In genomic region chr1:89942825-89943658, GRCh38 we compare ENCODE assay signal across 11 cellular contexts. TPM values are rescaled to one million over a fixed set of nuclear protein-coding genes. Genes with fewer than 3 reads are reported as not detected.
DNase-seq lines count a peak whose midpoint lies in the region; FAIRE-seq and TF ChIP-seq lines count a peak whose summit lies in the region.
"Had no signal": no experiment of that assay in that cellular context is flagged by ENCODE, and none has a peak within 500 bp of the region (broad histone marks: within the 10 kb centered on the region; RNA-seq: fewer than 3 reads in every experiment).

No MANE protein-coding gene starts in this region.

- DNase-seq in SIG-M5 treated with dmso at 0.1 percent for 504 hours (lab: John Stamatoyannopoulos, UW; ENCODE audit: unreplicated experiment) (peak; percentile 60), SIG-M5 (lab: John Stamatoyannopoulos, UW) (no peak), superior temporal gyrus (ENCODE audit: extremely low spot score) (peak; percentile 49), GM12891 (ENCODE audit: insufficient read length, low spot score) (no peak), DMS79 (lab: John Stamatoyannopoulos, UW) (no peak), GM19239 (ENCODE audit: insufficient read length, low spot score) (no peak)
- DNase-seq: 8988T, NCI-H446 had no signal

- H3K27me3 ChIP-seq in layer of hippocampus (ENCODE audit: control insufficient read depth, insufficient read depth, low read length): no peaks in the 10 kb centered on the region

- TF ChIP-seq POLR2A in GM12891 (IDR thresholded peaks at IDR 0.05; ENCODE audit: low read depth, low read length): no peak

- H3K27ac ChIP-seq in angular gyrus (ENCODE audit: low read depth, low read length): peak overlapping the region; percentile 22
- H3K27ac ChIP-seq in layer of hippocampus (ENCODE audit: low read depth, low read length): peak overlapping the region; percentile 16
- H3K27ac ChIP-seq: coronary artery had no signal

- FAIRE-seq in GM12891 (lab: Jason Lieb, UNC) (no peak), GM19239 (lab: Jason Lieb, UNC) (no peak)

TF ChIP-seq in GM12891, 5 proteins besides CTCF, POLR2A, EP300 and RAD21:
- TF ChIP-seq POU2F2 (IDR thresholded peaks at IDR 0.05; ENCODE audit: low read depth, low read length): no peak
- TF ChIP-seq PAX5 (IDR thresholded peaks at IDR 0.05; ENCODE audit: insufficient read depth, low read length, severe bottlenecking): no peak
- TF ChIP-seq POLR2AphosphoS5 (IDR thresholded peaks at IDR 0.05; ENCODE audit: low read depth, low read length): no peak
- TF ChIP-seq TAF1 (IDR thresholded peaks at IDR 0.05; ENCODE audit: low read depth, low read length): no peak
- no peak for TF ChIP-seq SPI1 (IDR thresholded peaks at IDR 0.05; ENCODE audit: low read depth, low read length)
TF ChIP-seq in GM12891: peak in this region for 0.

RNA-seq across cellular contexts. Expression of gene ZNF326, which starts 51.9 kb away (rescaled TPM):
- 9.6 TPM for polyA plus RNA-seq in GM12891 (2012; ENCODE audit: low read depth, missing spikeins)

Comparison
In these comparisons a context has a peak if more than half of its experiments do, and no peak if none do; other contexts are left out.
1. DNase-seq: peak in SIG-M5 treated with dmso at 0.1 percent for 504 hours (single experiment) and superior temporal gyrus (single experiment); none in SIG-M5 (single experiment), GM12891 (single experiment), DMS79 (single experiment) and GM19239 (single experiment).